Comparison of ENCODE assay signal across 8 cellular contexts in genomic region chr18:23871410-23871809, GRCh38.
DNase-seq lines count a peak whose midpoint lies in the region; ATAC-seq and TF ChIP-seq lines count a peak whose summit lies in the region.

No MANE protein-coding gene starts in this region.

- H3K4me2 ChIP-seq in PC-3 (ENCODE audit: low read length) = peak overlapping the region; percentile 71

- no TSS peak for BruUV-seq in PC-3 (replicated peaks; lab: Mats Ljungman, UMichigan)

- H3K9me3 ChIP-seq in PC-3 (ENCODE audit: low read length) = no peaks in the 10 kb centered on the region

- peak; percentile 21 for DNase-seq in GM10266 (ENCODE audit: extremely low spot score)
- DNase-seq in PC-3 = peak; percentile 89
- peak; percentile 37 for DNase-seq in activated T-helper 9 cell treated with anti-CD3 and anti-CD28 coated beads, Interleukin-2, amount 50 U/mL, for 16 hours (ENCODE audit: low read depth)
- DNase-seq in natural killer cell = peak; percentile 61
- DNase-seq in NCI-H1436 treated with DMSO at 0.1 percent for 48 hours (lab: John Stamatoyannopoulos, UW) = no peak

- peak overlapping the region; percentile 99 for H3K27ac ChIP-seq in PC-3 (ENCODE audit: low read length)

- peaks cover 42 to 48% of the 10 kb centered on the region in 2 donors for H3K4me1 Mint-ChIP-seq in natural killer cell

- no peak overlapping the region for H2AFZ ChIP-seq in PC-3 (ENCODE audit: low read length)

- no peaks in the 10 kb centered on the region for H3F3A ChIP-seq in PC-3 (ENCODE audit: low read length, unreplicated experiment)

- peak; percentile 57 for ATAC-seq in HG02840 (IDR thresholded peaks at IDR 0.05; ENCODE audit: low FRiP score, unreplicated experiment)
- peak; percentile 42 for ATAC-seq in PC-3
- peak; percentile 96 to 99 (median 98) for ATAC-seq in natural killer cell
- no peak for ATAC-seq in HG03280 (IDR thresholded peaks at IDR 0.05; ENCODE audit: unreplicated experiment)
- ATAC-seq in HG03095 (IDR thresholded peaks at IDR 0.05; ENCODE audit: unreplicated experiment) = no peak

- H3K9ac ChIP-seq in PC-3 (ENCODE audit: low read length) = peak overlapping the region; percentile 89

- intact Hi-C loops in PC-3 (cut with micrococcal nuclease) = loop anchor here (2.0 kb wide), 1 partner anchor 43 kb away; no protein-coding TSS in a partner anchor
- intact Hi-C loops in natural killer cell (cut with micrococcal nuclease) = loop anchor here (2.0 kb wide), 1 partner anchor 43 kb away; no protein-coding TSS in a partner anchor

- H3K4me3 Mint-ChIP-seq in natural killer cell = peak overlapping the region; percentile 83

- H3K36me3 Mint-ChIP-seq in natural killer cell = no peaks in the 10 kb centered on the region

- H3K79me2 ChIP-seq in PC-3 (ENCODE audit: low read length) = peaks cover 36% of the 10 kb centered on the region

- H3K27me3 ChIP-seq in PC-3 (ENCODE audit: low read length) = no peaks in the 10 kb centered on the region

- TF ChIP-seq CTCF in GM10266 (IDR thresholded peaks at IDR 0.05; ENCODE audit: control insufficient read depth, insufficient read depth, low read depth, missing control alignments) (no peak), PC-3 (conservative IDR thresholded peaks at IDR 0.05; ENCODE audit: low read depth, low read length) (no peak), natural killer cell (IDR thresholded peaks at IDR 0.05) (no peak)

- CTCF ChIA-PET in PC-3 (lab: Charles Lee) = no interaction called here

- peaks cover 24% of the 10 kb centered on the region for H3K4me1 ChIP-seq in PC-3 (ENCODE audit: insufficient read depth, low read length)

- POLR2A ChIA-PET in PC-3 (lab: Charles Lee; ENCODE audit: unreplicated experiment) = interaction anchor here (0.6 to 1.1 kb wide), 2 partner anchors 9 to 11 kb away, joined by 3 to 4 read pairs; no protein-coding TSS in a partner anchor

- H3K9me3 Mint-ChIP-seq in natural killer cell = no peaks in the 10 kb centered on the region

- H3K27me3 Mint-ChIP-seq in natural killer cell (ENCODE audit: low read depth in 2 of 2) = peaks cover 0 to 2% of the 10 kb centered on the region in 2 donors

- peak overlapping the region; percentile 14; the same call in 1 of the 2 replicates for H3K4me3 ChIP-seq in PC-3 (ENCODE audit: low read length)

- peak overlapping the region; percentile 88 to 89 for H3K27ac Mint-ChIP-seq in natural killer cell

- peaks cover 34% of the 10 kb centered on the region for H4K20me1 ChIP-seq in PC-3 (ENCODE audit: low read length)

- no peaks in the 10 kb centered on the region for H3K9me2 ChIP-seq in PC-3 (replicated peaks; ENCODE audit: low read length)

- peaks cover 52% of the 10 kb centered on the region for H3K36me3 ChIP-seq in PC-3 (ENCODE audit: low read depth, low read length)

Comparison
In these comparisons a context has a peak if more than half of its experiments do, and no peak if none do; other contexts are left out.
1. ATAC-seq: peak in HG02840 (single experiment), PC-3 (single experiment) and natural killer cell (3 of 3); none in HG03280 (single experiment) and HG03095 (single experiment).